ENCODE assay signal across 21 cellular contexts in genomic region chr9:122364783-122365150, GRCh38. TPM values are rescaled to one million over a fixed set of nuclear protein-coding genes. Genes with fewer than 3 reads are reported as not detected.
DNase-seq lines count a peak whose midpoint lies in the region; ATAC-seq and TF ChIP-seq lines count a peak whose summit lies in the region.
"Had no signal": no experiment of that assay in that cellular context is flagged by ENCODE, and none has a peak within 500 bp of the region (broad histone marks: within the 10 kb centered on the region; RNA-seq: fewer than 3 reads in every experiment).

No MANE protein-coding gene starts in this region.

- ATAC-seq in Right ventricle myocardium inferior (peak; percentile 77), HG03196 (IDR thresholded peaks at IDR 0.05; ENCODE audit: unreplicated experiment) (no peak)
- ATAC-seq in stimulated activated effector memory CD8-positive, alpha-beta T cell treated with anti-CD3 and anti-CD28 coated beads, Interleukin-12 subunit alpha, Interleukin-12 subunit beta, amount 100 ng/mL, for 72 hours = no peak

- peaks cover 5% of the 10 kb centered on the region for H3K4me1 Mint-ChIP-seq in stimulated activated effector memory CD8-positive, alpha-beta T cell treated with anti-CD3 and anti-CD28 coated beads, Interleukin-12 subunit alpha, Interleukin-12 subunit beta, amount 100 ng/mL, for 72 hours

- H3K36me3 Mint-ChIP-seq in stimulated activated effector memory CD8-positive, alpha-beta T cell treated with anti-CD3 and anti-CD28 coated beads, Interleukin-12 subunit alpha, Interleukin-12 subunit beta, amount 100 ng/mL, for 72 hours = no peaks in the 10 kb centered on the region

- H3K9me3 Mint-ChIP-seq in stimulated activated effector memory CD8-positive, alpha-beta T cell treated with anti-CD3 and anti-CD28 coated beads, Interleukin-12 subunit alpha, Interleukin-12 subunit beta, amount 100 ng/mL, for 72 hours = no peaks in the 10 kb centered on the region

- no peak for TF ChIP-seq CTCF in prostate gland (IDR thresholded peaks at IDR 0.05)

- peak overlapping the region; percentile 6 to 9 for H3K27ac ChIP-seq in prostate gland
- H3K27ac ChIP-seq: 22Rv1; BLaER1 treated with 17β-estradiol and CSF1 and Interleukin-3, amounts not matched to agents 10 nM and 100 nM; PC-9; WERI-Rb-1 had no signal

- H3K9me3 ChIP-seq in prostate gland = no peaks in the 10 kb centered on the region
- H3K9me3 ChIP-seq: MG63, transverse colon had no signal

- WGBS in prostate gland = 64% methylated on average over 10 of the region's 10 CpGs

- no peak overlapping the region for H3K4me3 Mint-ChIP-seq in stimulated activated effector memory CD8-positive, alpha-beta T cell treated with anti-CD3 and anti-CD28 coated beads, Interleukin-12 subunit alpha, Interleukin-12 subunit beta, amount 100 ng/mL, for 72 hours
- H3K4me3 Mint-ChIP-seq: endodermal cell had no signal

- no peaks in the 10 kb centered on the region for H3K36me3 ChIP-seq in prostate gland
- H3K36me3 ChIP-seq: BLaER1 treated with 17β-estradiol and CSF1 and Interleukin-3, amounts not matched to agents 10 nM and 100 nM; MG63; transverse colon; WERI-Rb-1 had no signal

- no peak overlapping the region for H3K4me3 ChIP-seq in prostate gland
- H3K4me3 ChIP-seq: BLaER1 treated with 17β-estradiol and CSF1 and Interleukin-3, amounts not matched to agents 10 nM and 100 nM; MG63; PC-9; transverse colon had no signal

- no peak overlapping the region for H3K27ac Mint-ChIP-seq in stimulated activated effector memory CD8-positive, alpha-beta T cell treated with anti-CD3 and anti-CD28 coated beads, Interleukin-12 subunit alpha, Interleukin-12 subunit beta, amount 100 ng/mL, for 72 hours
- H3K27ac Mint-ChIP-seq: endodermal cell had no signal

- intact Hi-C loops in Right ventricle myocardium inferior (cut with DNase I) (no loop called here), cardiac septum (cut with DNase I) (no loop called here), prostate gland (cut with DNase I) (no loop called here)

- no peak for TF ChIP-seq POLR2A in prostate gland (IDR thresholded peaks at IDR 0.05)

- DNase-seq in Right ventricle myocardium inferior (ENCODE audit: missing footprints) (no peak), cardiac septum (ENCODE audit: low spot score) (no peak), fibroblast of peridontal ligament (ENCODE audit: extremely low read depth) (peak; percentile 35), prostate gland (ENCODE audit: low spot score) (no peak), NCI-H82 treated with DMSO at 0.1 percent for 48 hours (lab: John Stamatoyannopoulos, UW; ENCODE audit: unreplicated experiment) (no peak)
- DNase-seq in activated naive CD4-positive, alpha-beta T cell treated with Interleukin-2 at 50 U/mL for 16 hours = no peak
- DNase-seq in stimulated activated effector memory CD8-positive, alpha-beta T cell treated with anti-CD3 and anti-CD28 coated beads, Interleukin-12 subunit alpha, Interleukin-12 subunit beta, amount 100 ng/mL, for 72 hours (ENCODE audit: low spot score in 2 of 2) = no peak
- DNase-seq: activated CD4-positive, alpha-beta T cell treated with anti-CD3 and anti-CD28 coated beads, Interleukin-2, amount 50 U/mL, for 48 hours; activated naive CD4-positive, alpha-beta T cell; MG63; NCI-H345; PC-9; retina; stimulated activated naive CD4-positive, alpha-beta T cell; T-helper 2 cell; transverse colon; WERI-Rb-1 had no signal

- no peaks in the 10 kb centered on the region for H3K27me3 ChIP-seq in prostate gland (replicated peaks; ENCODE audit: insufficient read depth)
- H3K27me3 ChIP-seq: BLaER1 treated with 17β-estradiol and CSF1 and Interleukin-3, amounts not matched to agents 10 nM and 100 nM; MG63; transverse colon had no signal

- no peaks in the 10 kb centered on the region for H3K4me1 ChIP-seq in prostate gland (replicated peaks)

RNA-seq across cellular contexts. Expression of gene PTGS1, which starts 6.1 kb away (rescaled TPM):
- total RNA-seq in Right ventricle myocardium inferior = 4.0 TPM
- total RNA-seq in cardiac septum = 2.9 TPM
- total RNA-seq in prostate gland = 1 to 10 TPM; 4.6 to 6.2 TPM
